8 cellular contexts compared by ENCODE assay signal in genomic region chr14:69354383-69355154, GRCh38. TPM values are rescaled to one million over a fixed set of nuclear protein-coding genes. Genes with fewer than 3 reads are reported as not detected.
DNase-seq lines count a peak whose midpoint lies in the region; ATAC-seq and TF ChIP-seq lines count a peak whose summit lies in the region.

No MANE protein-coding gene starts in this region.

- intact Hi-C loops in mammary epithelial cell (cut with micrococcal nuclease) = no loop called here
- intact Hi-C loops in heart right ventricle (cut with DNase I) = no loop called here

- no peak overlapping the region for H3K4me2 ChIP-seq in mammary epithelial cell (ENCODE audit: insufficient read depth, low read depth, low read length)

- H4K20me1 ChIP-seq in mammary epithelial cell (ENCODE audit: insufficient read depth, low read length) = no peaks in the 10 kb centered on the region

- H3K4me3 Mint-ChIP-seq in T-cell = peak overlapping the region; percentile 62 to 76 (median 64)

- H3K4me1 Mint-ChIP-seq in T-cell = peaks cover 14 to 22% (median 14%) of the 10 kb centered on the region in 3 donors

- no peaks in the 10 kb centered on the region for H3K9me3 ChIP-seq in mammary epithelial cell (replicated peaks; ENCODE audit: insufficient read depth, low read length)
- H3K9me3 ChIP-seq in heart right ventricle = no peaks in the 10 kb centered on the region

- no peak overlapping the region for H3K4me3 ChIP-seq in mammary epithelial cell (replicated peaks in 1 of 3; ENCODE audit: insufficient read depth in 1 of 3, low read depth in 2 of 3, low read length in 3 of 3)
- H3K4me3 ChIP-seq in heart right ventricle = no peak overlapping the region

- no peak overlapping the region for H3K9ac ChIP-seq in mammary epithelial cell (ENCODE audit: insufficient read depth, low read length)

- no peaks in the 10 kb centered on the region for H3K36me3 Mint-ChIP-seq in T-cell

- H3K27me3 Mint-ChIP-seq in T-cell = peaks cover 5 to 6% of the 10 kb centered on the region in 2 donors

- POLR2A ChIA-PET in T-cell (lab: Charles Lee) = no interaction called here

- H3K9me3 Mint-ChIP-seq in T-cell = no peaks in the 10 kb centered on the region

- in situ Hi-C loops in mammary epithelial cell (cut with MboI; ENCODE audit: low sequenced_read_pairs in 2 of 2) = no loop called here

- H3K27ac Mint-ChIP-seq in T-cell = peak overlapping the region; percentile 86 to 88

- H3K36me3 ChIP-seq in mammary epithelial cell (ENCODE audit: insufficient read depth, low read length) (no peaks in the 10 kb centered on the region), heart right ventricle (peaks cover 0 to 37% (median 0%) of the 10 kb centered on the region in 9 donors)

- no peak overlapping the region for H2AFZ ChIP-seq in mammary epithelial cell (ENCODE audit: low read depth, low read length)

- DNase-seq in T-cell (peak in 30 of 34 experiments; percentile 12 to 60 (median 35)), mammary epithelial cell (peak; percentile 64), heart right ventricle (no peak), C1 segment of cervical spinal cord (lab: John Stamatoyannopoulos, UW) (no peak), NOMO-1 treated with dmso at 0.1 percent for 144 hours (lab: John Stamatoyannopoulos, UW; ENCODE audit: unreplicated experiment) (no peak)
- DNase-seq in stimulated activated CD4-positive, alpha-beta T cell treated with anti-CD3 and anti-CD28 coated beads, Interleukin-1b, Interleukin-23, amount 100 ng/mL, for 24 hours (ENCODE audit: low read depth in 4 of 4, low spot score in 1 of 4) = peak in 3 of 4 experiments; percentile 23 to 62 (median 53)

- H3K4me1 ChIP-seq in mammary epithelial cell (ENCODE audit: insufficient read depth, low read length) (no peaks in the 10 kb centered on the region), heart right ventricle (peaks cover 0 to 18% (median 7%) of the 10 kb centered on the region in 9 donors)

- 63% methylated on average over 11 of the region's 11 CpGs for WGBS in mammary epithelial cell (ENCODE audit: low coverage, missing lambda C conversion rate)
- WGBS in heart right ventricle, 2 donors = 79 to 84% methylated on average over 11 of the region's 11 CpGs

- no peaks in the 10 kb centered on the region for H3K79me2 ChIP-seq in mammary epithelial cell (ENCODE audit: insufficient read depth, low read length)

- CTCF ChIA-PET in T-cell (lab: Charles Lee) = no interaction called here
- CTCF ChIA-PET in mammary epithelial cell (lab: Charles Lee; ENCODE audit: low non-redundant PET) = interaction anchor here (0.5 kb wide), 1 partner anchor 97 kb away, joined by 4 read pairs; no protein-coding TSS in a partner anchor

- no TSS peak for BruUV-seq in mammary epithelial cell (replicated peaks; lab: Mats Ljungman, UMichigan)

- ATAC-seq in GM18868 (IDR thresholded peaks at IDR 0.05; ENCODE audit: unreplicated experiment) (peak; percentile 83), HG02852 (IDR thresholded peaks at IDR 0.05; ENCODE audit: unreplicated experiment) (peak; percentile 92), T-cell (replicated peaks in 1 of 4) (peak; percentile 68 to 92 (median 73)), heart right ventricle (no peak)

- H3K27ac ChIP-seq in mammary epithelial cell (ENCODE audit: insufficient read depth, low read depth, low read length) (no peak overlapping the region), heart right ventricle (peak overlapping the region in 4 of 10 donors; percentile 34 to 68 (median 52))

- dilution Hi-C loops in mammary epithelial cell (cut with HindIII; ENCODE audit: low sequenced_read_pairs) = loop anchor here (5.0 kb wide), 3 partner anchors 43 to 92 kb away; partner anchors contain the start of genes ERH, GALNT16 and SLC39A9

- TF ChIP-seq CTCF in mammary epithelial cell (conservative IDR thresholded peaks at IDR 0.05 in 1 of 2, IDR thresholded peaks at IDR 0.05 in 1 of 2; ENCODE audit: extremely low read depth in 1 of 2, insufficient read depth in 1 of 2, low read depth in 1 of 2, low read length in 2 of 2) = no peak
- no peak for TF ChIP-seq CTCF in heart right ventricle (IDR thresholded peaks at IDR 0.05)

- no peaks in the 10 kb centered on the region for H3K27me3 ChIP-seq in mammary epithelial cell (ENCODE audit: insufficient read depth, low read length)
- H3K27me3 ChIP-seq in heart right ventricle = no peaks in the 10 kb centered on the region

RNA-seq across cellular contexts. Expression of gene ERH, which starts 43.5 kb away (rescaled TPM):
- total RNA-seq in T-cell (100 to 1,000 TPM; 108 to 119 (median 115) TPM), mammary epithelial cell (100 to 1,000 TPM in 1 of 2 donors, 10 to 100 TPM in 1; 53.8 to 190 TPM), heart right ventricle (100 to 1,000 TPM; 102 to 151 (median 130) TPM)
- polyA plus RNA-seq in mammary epithelial cell (142 TPM), heart right ventricle (100 to 1,000 TPM; 123 to 142 TPM)
- polyA minus RNA-seq in mammary epithelial cell = 187 TPM

RNA-seq across cellular contexts. Expression of gene SLC39A9, which starts 43.9 kb away (rescaled TPM):
- total RNA-seq in T-cell (10 to 100 TPM; 23.4 to 38.0 (median 33.0) TPM), mammary epithelial cell (100 to 1,000 TPM in 1 of 2 donors, 10 to 100 TPM in 1; 61.5 to 157 TPM), heart right ventricle (10 to 100 TPM; 19.3 to 28.3 (median 22.8) TPM)
- polyA plus RNA-seq in mammary epithelial cell (65.3 TPM), heart right ventricle (10 to 100 TPM; 11.1 to 13.2 TPM)
- 40.1 TPM for polyA minus RNA-seq in mammary epithelial cell

Comparison
In these comparisons a context has a peak if more than half of its experiments do, and no peak if none do; other contexts are left out.
1. ATAC-seq: peak in GM18868 (single experiment), HG02852 (single experiment) and T-cell (4 of 4); none in heart right ventricle (0 of 8).
2. DNase-seq: peak in T-cell (30 of 34), mammary epithelial cell (single experiment) and stimulated activated CD4-positive, alpha-beta T cell treated with anti-CD3 and anti-CD28 coated beads, Interleukin-1b, Interleukin-23, amount 100 ng/mL, for 24 hours (3 of 4); none in heart right ventricle (0 of 2), C1 segment of cervical spinal cord (0 of 14) and NOMO-1 treated with dmso at 0.1 percent for 144 hours (single experiment).